8 cellular contexts compared by ENCODE assay signal in genomic region chr5:52799358-52799982, GRCh38. TPM values are rescaled to one million over a fixed set of nuclear protein-coding genes. Genes with fewer than 3 reads are reported as not detected.
A peak's percentile ranks its signal among the peaks of the same experiment; 100 is the strongest.
DNase-seq lines count a peak whose midpoint lies in the region; ATAC-seq lines count a peak whose summit lies in the region.

No MANE protein-coding gene starts in this region.

- no peak overlapping the region for H3K23ac ChIP-seq in trophoblast cell (ENCODE audit: low read length)

- no peaks in the 10 kb centered on the region for H3K27me3 Mint-ChIP-seq in activated T-helper 17 cell treated with anti-CD3 and anti-CD28 coated beads, Interleukin-2, amount 50 U/mL, for 72 hours

- H2AK5ac ChIP-seq in trophoblast cell (ENCODE audit: low read length), result no peak overlapping the region

- ATAC-seq in GM21423 (IDR thresholded peaks at IDR 0.05; ENCODE audit: unreplicated experiment), result peak; percentile 20
- ATAC-seq in activated T-helper 17 cell treated with anti-CD3 and anti-CD28 coated beads, Interleukin-2, amount 50 U/mL, for 72 hours (replicated peaks), result peak; percentile 34
- peak; percentile 44 for ATAC-seq in Right ventricle myocardium superior (ENCODE audit: poor library complexity)

- H3K14ac ChIP-seq in trophoblast cell (ENCODE audit: low read length), result peak overlapping the region; percentile 26

- H2BK12ac ChIP-seq in trophoblast cell (ENCODE audit: low read length), result peak overlapping the region; percentile 27

- intact Hi-C loops in Right ventricle myocardium superior (cut with DNase I), result loop anchor here (10.0 kb wide), 2 partner anchors 45 to 305 kb away; partner anchors contain the start of gene MOCS2

- no peak overlapping the region for H3K4ac ChIP-seq in trophoblast cell (ENCODE audit: low read depth, low read length)

- H4K12ac ChIP-seq in trophoblast cell (ENCODE audit: low read depth, low read length), result no peak overlapping the region

- peak overlapping the region; percentile 18 for H2BK120ac ChIP-seq in trophoblast cell (ENCODE audit: insufficient read depth, low read length, poor library complexity)

- H3K4me1 ChIP-seq in ES-I3 (ENCODE audit: insufficient read depth, low read length) (peaks cover 11% of the 10 kb centered on the region; the same call in 1 of the 2 replicates), trophoblast cell (ENCODE audit: control insufficient read depth in 1 of 2, insufficient read depth in 2 of 2, low read length in 2 of 2) (peaks cover 3 to 11% of the 10 kb centered on the region in 2 experiments)

- peak overlapping the region; percentile 79 for H4K91ac ChIP-seq in trophoblast cell (ENCODE audit: low read depth, low read length)

- H3K79me1 ChIP-seq in trophoblast cell (ENCODE audit: low read length), result peaks cover 17% of the 10 kb centered on the region

- peak overlapping the region; percentile 68 for H3K4me3 ChIP-seq in trophoblast cell (ENCODE audit: low read depth, low read length)

- peak overlapping the region; percentile 78 for H2BK5ac ChIP-seq in trophoblast cell (ENCODE audit: low read depth, low read length, poor library complexity)

- H3K79me2 ChIP-seq in trophoblast cell (ENCODE audit: control insufficient read depth, insufficient read depth, low read length, poor library complexity), result peaks cover 9% of the 10 kb centered on the region

- H3K27ac ChIP-seq in trophoblast cell (ENCODE audit: low read depth, low read length), result peak overlapping the region; percentile 82

- no peaks in the 10 kb centered on the region for H3K27me3 ChIP-seq in trophoblast cell (ENCODE audit: insufficient read depth, low read length)

- H3K18ac ChIP-seq in trophoblast cell (ENCODE audit: low read length), result no peak overlapping the region

- H3K9me3 ChIP-seq in ES-I3 (ENCODE audit: control insufficient read depth, insufficient read depth, low read length) (no peaks in the 10 kb centered on the region), trophoblast cell (ENCODE audit: insufficient read depth, low read depth, low read length) (no peaks in the 10 kb centered on the region)

- peaks cover 55% of the 10 kb centered on the region for H3K36me3 Mint-ChIP-seq in activated T-helper 17 cell treated with anti-CD3 and anti-CD28 coated beads, Interleukin-2, amount 50 U/mL, for 72 hours (ENCODE audit: low read depth)

- peak overlapping the region; percentile 63 for H4K8ac ChIP-seq in trophoblast cell (ENCODE audit: low read depth, low read length)

- H3K27ac Mint-ChIP-seq in activated T-helper 17 cell treated with anti-CD3 and anti-CD28 coated beads, Interleukin-2, amount 50 U/mL, for 72 hours, result peak overlapping the region; percentile 95

- no CpG with 5 or more reads among the region's 19 CpGs for WGBS in trophoblast cell (ENCODE audit: extremely low coverage, insufficient coverage, insufficient read length)

- peaks cover 22% of the 10 kb centered on the region for H3K4me1 Mint-ChIP-seq in activated T-helper 17 cell treated with anti-CD3 and anti-CD28 coated beads, Interleukin-2, amount 50 U/mL, for 72 hours

- H3K36me3 ChIP-seq in ES-I3 (ENCODE audit: insufficient read depth, low read length) (no peaks in the 10 kb centered on the region; the same call in 1 of the 2 replicates), trophoblast cell (ENCODE audit: control insufficient read depth in 1 of 2, insufficient read depth in 2 of 2, low read length in 2 of 2) (peaks cover 3 to 4% of the 10 kb centered on the region in 2 experiments)

- H3K4me3 Mint-ChIP-seq in activated T-helper 17 cell treated with anti-CD3 and anti-CD28 coated beads, Interleukin-2, amount 50 U/mL, for 72 hours, result peak overlapping the region; percentile 91

- peak overlapping the region; percentile 18 for H2AFZ ChIP-seq in trophoblast cell (ENCODE audit: insufficient read depth, low read length, poor library complexity)

- H3K4me2 ChIP-seq in trophoblast cell (ENCODE audit: low read length), result peak overlapping the region; percentile 90

- H3K9ac ChIP-seq in ES-I3 (ENCODE audit: low read depth, low read length), result peak overlapping the region; percentile 91
- H3K9ac ChIP-seq in trophoblast cell (ENCODE audit: low read length), result peak overlapping the region; percentile 50

- DNase-seq in HK-2 (ENCODE audit: unreplicated experiment), result peak; percentile 44
- DNase-seq in Right ventricle myocardium superior, result peak; percentile 45
- peak; percentile 52 to 69 for DNase-seq in trophoblast cell
- no peak for DNase-seq in NCI-H446 (lab: John Stamatoyannopoulos, UW)
- DNase-seq in COLO829 (ENCODE audit: low spot score), result no peak

- H3K9me3 Mint-ChIP-seq in activated T-helper 17 cell treated with anti-CD3 and anti-CD28 coated beads, Interleukin-2, amount 50 U/mL, for 72 hours, result no peaks in the 10 kb centered on the region

RNA-seq across cellular contexts. Expression of gene ITGA1, which starts 11.8 kb away (rescaled TPM):
- 10 to 100 TPM in 1 of 2 donors, 1 to 10 TPM in 1; 3.1 to 14.9 TPM for total RNA-seq in activated T-helper 17 cell treated with anti-CD3 and anti-CD28 coated beads, Interleukin-2, amount 50 U/mL, for 72 hours
- 23.6 TPM for total RNA-seq in Right ventricle myocardium superior
- polyA plus RNA-seq in trophoblast cell (2013), result 15.9 and 16.7 TPM in 2 replicates

RNA-seq across cellular contexts. Expression of gene PELO, which starts 11.8 kb away (rescaled TPM):
- total RNA-seq in activated T-helper 17 cell treated with anti-CD3 and anti-CD28 coated beads, Interleukin-2, amount 50 U/mL, for 72 hours, result 10 to 100 TPM; 22.9 to 35.0 TPM
- 16.9 TPM for total RNA-seq in Right ventricle myocardium superior
- 23.4 and 25.1 TPM in 2 replicates for polyA plus RNA-seq in trophoblast cell (2013)

Comparison
In these comparisons a context has a peak if more than half of its experiments do, and no peak if none do; other contexts are left out.
1. DNase-seq: peak in HK-2 (single experiment), Right ventricle myocardium superior (single experiment) and trophoblast cell (2 of 2); none in NCI-H446 (0 of 2) and COLO829 (single experiment).
2. Peak in every context shown above with its lines, with median percentiles within 50 percentile points of each other: ATAC-seq.